1 cellular context compared by ENCODE assay signal in genomic region chr18:59866551-59866950, GRCh38.
TF ChIP-seq lines count a peak whose summit lies in the region.

No MANE protein-coding gene starts in this region.

TF ChIP-seq in WTC11, 78 proteins besides CTCF, POLR2A, EP300 and RAD21 (continued from another document):
- TF ChIP-seq ZSCAN18 (CRISPR knock-in tag; IDR thresholded peaks at IDR 0.05): no peak
- no peak for TF ChIP-seq MXD4 (CRISPR knock-in tag; IDR thresholded peaks at IDR 0.05; ENCODE audit: borderline replicate concordance)
- no peak for TF ChIP-seq ERG (CRISPR knock-in tag; IDR thresholded peaks at IDR 0.05)
- no peak for TF ChIP-seq CDX4 (CRISPR knock-in tag; IDR thresholded peaks at IDR 0.05; ENCODE audit: borderline replicate concordance)
